Comparison of ENCODE assay signal across 23 cellular contexts in the genomic region with DNA sequence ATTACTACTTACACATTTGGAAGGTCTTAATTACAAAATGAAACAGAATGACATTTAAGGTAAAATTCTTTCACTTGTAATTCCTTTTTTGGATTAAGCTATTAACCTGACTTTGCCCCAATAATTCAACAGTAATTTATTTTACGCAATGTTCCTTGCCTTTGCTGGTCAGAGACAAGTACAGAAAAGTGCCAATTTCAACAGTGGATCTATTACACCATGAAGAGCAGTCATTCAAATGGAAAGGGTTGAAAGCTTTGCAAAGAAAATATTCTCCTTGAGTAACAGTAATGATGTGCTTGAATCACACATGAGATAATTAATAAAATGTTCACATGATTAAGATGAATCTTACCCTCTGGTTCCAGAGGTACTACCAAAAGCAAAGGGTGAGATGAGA.
"Had no signal": no experiment of that assay in that cellular context is flagged by ENCODE, and none has a peak within 500 bp of the region (broad histone marks: within the 10 kb centered on the region; RNA-seq: fewer than 3 reads in every experiment).

No MANE protein-coding gene starts in this region.

- DNase-seq: colonic mucosa; dermis blood vessel endothelial cell; heart left ventricle; hypothalamus; kidney glomerular epithelial cell; left lung; lower lobe of right lung; natural killer cell; occipital lobe; psoas muscle; retina; small intestine; stimulated activated CD4-positive, alpha-beta T cell treated with anti-CD3 and anti-CD28 coated beads, Interleukin-12 subunit alpha, Interleukin-12 subunit beta, amount 100 ng/mL, for 4 hours; stimulated activated naive CD4-positive, alpha-beta T cell; stomach; substantia nigra; transverse colon had no signal

- H3K4me3 ChIP-seq: colonic mucosa, heart left ventricle, left lung, lower lobe of right lung, psoas muscle, stomach, thoracic aorta, transverse colon had no signal

- H3K36me3 ChIP-seq: colonic mucosa, thoracic aorta had no signal

- H3K4me1 ChIP-seq: colonic mucosa, left lung, parathyroid adenoma, psoas muscle, stomach had no signal

- H3K27me3 ChIP-seq: colonic mucosa, heart left ventricle, left lung, stomach, transverse colon had no signal

- H3K4me3 Mint-ChIP-seq: memory B cell, mesothelial cell of epicardium, natural killer cell had no signal

- H3K27ac ChIP-seq: colonic mucosa, heart left ventricle, left lung, lower lobe of right lung, parathyroid adenoma, psoas muscle, stomach, thoracic aorta, transverse colon had no signal

- ATAC-seq: heart left ventricle, left lung, lower lobe of right lung, natural killer cell, psoas muscle had no signal

- H3K9me3 Mint-ChIP-seq: memory B cell, natural killer cell had no signal

- H3K9ac ChIP-seq: parathyroid adenoma had no signal

- H3K79me2 ChIP-seq: parathyroid adenoma had no signal

- H2AFZ ChIP-seq: parathyroid adenoma had no signal

- H3K36me3 Mint-ChIP-seq: natural killer cell had no signal

- H3K27me3 Mint-ChIP-seq: memory B cell had no signal

- H3K27ac Mint-ChIP-seq: memory B cell, mesothelial cell of epicardium, natural killer cell had no signal

- H3K9me3 ChIP-seq: colonic mucosa, heart left ventricle, left lung, lower lobe of right lung, psoas muscle, stomach, thoracic aorta, transverse colon had no signal

- FAIRE-seq: frontal cortex, islet of Langerhans, small intestine had no signal
